17 cellular contexts compared by ENCODE assay signal in the genomic region with DNA sequence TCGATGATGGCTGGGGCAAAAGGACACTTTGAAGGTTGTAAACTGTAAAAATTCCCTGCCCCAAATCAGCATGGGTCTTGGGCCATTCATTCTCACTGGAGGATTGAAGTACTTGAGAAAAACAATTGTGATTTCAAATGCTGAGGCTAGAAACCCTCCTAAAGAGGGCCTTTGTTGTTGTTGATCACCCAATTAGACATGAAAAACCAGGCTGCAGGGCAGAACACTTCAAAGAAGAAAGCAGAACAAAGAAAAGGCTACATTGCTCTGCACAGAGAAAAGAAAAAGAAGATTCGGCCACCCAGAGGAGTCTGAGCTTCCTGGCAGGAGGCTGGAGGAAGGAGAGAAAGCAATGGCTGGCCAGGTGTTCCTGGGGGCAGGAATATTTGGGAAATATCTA.
DNase-seq lines count a peak whose midpoint lies in the region; ATAC-seq, FAIRE-seq and TF ChIP-seq lines count a peak whose summit lies in the region.
"Had no signal": no experiment of that assay in that cellular context is flagged by ENCODE, and none has a peak within 500 bp of the region (broad histone marks: within the 10 kb centered on the region; RNA-seq: fewer than 3 reads in every experiment).

No MANE protein-coding gene starts in this region.

- no peak overlapping the region for H3K56ac ChIP-seq in H1 (replicated peaks; ENCODE audit: insufficient read length, low read depth, low read length)

- DNase-seq in ELF-1 (ENCODE audit: low read depth, low spot score) (peak; percentile 88), H1 (ENCODE audit: low read depth in 1 of 2, low spot score in 2 of 2) (peak in 1 of 2 experiments; percentile 43), SJCRH30 (no peak), NCI-H345 treated with DMSO at 0.1 percent for 48 hours (lab: John Stamatoyannopoulos, UW; ENCODE audit: unreplicated experiment) (no peak), epidermal melanocyte (ENCODE audit: insufficient read length, low spot score) (no peak)
- DNase-seq: 8988T; AML-193; Caco-2; CD8-positive, alpha-beta memory T cell; DMS53; GM23248; HCEC 1CT; HFFc6 had no signal

- H3K79me2 ChIP-seq in H1 (ENCODE audit: control insufficient read depth in 1 of 2, insufficient read depth in 2 of 2, low read length in 2 of 2): no peaks in the 10 kb centered on the region

- H3K4me3 ChIP-seq in HUES48 (ENCODE audit: low read depth, low read length) (0 out of 2 replicates have a peak overlapping the region, but pooled peaks have one; percentile 7), H1 (ENCODE audit: extremely low read depth in 1 of 4, insufficient read depth in 2 of 4, low read depth in 3 of 4, low read length in 4 of 4) (peak overlapping the region in 1 of 4 experiments; percentile 35; a peak in 1 of 8 replicates), iPS-20b (ENCODE audit: low read length) (peak overlapping the region; percentile 24; the same call in 1 of the 2 replicates), SJCRH30 (no peak overlapping the region)
- H3K4me3 ChIP-seq: BLaER1, GM23248 had no signal

- ATAC-seq in HG03175 (IDR thresholded peaks at IDR 0.05; ENCODE audit: unreplicated experiment): no peak

- H2AK5ac ChIP-seq in H1 (ENCODE audit: low read depth, low read length): no peak overlapping the region

- H3K27me3 ChIP-seq in HUES48 (ENCODE audit: control insufficient read depth, insufficient read depth, low read length) (peaks cover 6% of the 10 kb centered on the region; the same call in 1 of the 2 replicates), H1 (replicated peaks in 1 of 4; ENCODE audit: control insufficient read depth in 3 of 4, extremely low read depth in 1 of 4, insufficient read depth in 3 of 4, low read length in 3 of 4) (peaks cover 0 to 7% (median 1%) of the 10 kb centered on the region in 4 experiments; a peak in 3 of 7 replicates), iPS-20b (ENCODE audit: insufficient read depth, low read length) (peaks cover 16% of the 10 kb centered on the region), SJCRH30 (no peaks in the 10 kb centered on the region)
- H3K27me3 ChIP-seq: BLaER1 had no signal

- no peak overlapping the region for H2BK20ac ChIP-seq in H1 (ENCODE audit: low read length)

- H3K9me3 ChIP-seq in HUES48 (ENCODE audit: control insufficient read depth, insufficient read depth, low read length) (peaks cover 17% of the 10 kb centered on the region), H1 (ENCODE audit: insufficient read depth in 2 of 2, low read depth in 1 of 2, low read length in 1 of 2) (no peaks in the 10 kb centered on the region), iPS-20b (ENCODE audit: insufficient read depth, low read depth, low read length) (peaks cover 18% of the 10 kb centered on the region; the same call in 1 of the 2 replicates), SJCRH30 (replicated peaks) (no peaks in the 10 kb centered on the region)

- H3K4me2 ChIP-seq in H1 (ENCODE audit: insufficient read depth in 1 of 2, low read depth in 2 of 2, low read length in 2 of 2): peak overlapping the region in 1 of 2 experiments; percentile 52; a peak in 2 of 4 replicates
- H3K4me2 ChIP-seq: BLaER1 had no signal

- no peak overlapping the region for H2BK5ac ChIP-seq in H1 (ENCODE audit: low read depth, low read length)

- CTCF ChIA-PET in H1 (lab: Charles Lee; ENCODE audit: partially characterized antibody): interaction anchor here (1.0 to 1.7 kb wide), 3 partner anchors 10 to 36 kb away, joined by 3 read pairs; no protein-coding TSS in a partner anchor

- 0 out of 4 replicates have a peak, but pooled peaks of 1 of the 2 experiments have one; percentile 10 for TF ChIP-seq RAD21 in H1 (IDR thresholded peaks at IDR 0.05 in 1 of 2, conservative IDR thresholded peaks at IDR 0.05 in 1 of 2; ENCODE audit: low read depth in 2 of 2, low read length in 2 of 2)

- H3K9ac ChIP-seq in HUES48 (ENCODE audit: low read depth, low read length): no peak overlapping the region
- H3K9ac ChIP-seq in H1 (replicated peaks in 1 of 4; ENCODE audit: extremely low read depth in 1 of 4, low read depth in 3 of 4, low read length in 3 of 4): no peak overlapping the region
- no peak overlapping the region for H3K9ac ChIP-seq in iPS-20b (ENCODE audit: low read depth, low read length)
- H3K9ac ChIP-seq: BLaER1, GM23248 had no signal

- no peak for TF ChIP-seq POLR2A in H1 (IDR thresholded peaks at IDR 0.05; ENCODE audit: control extremely low read depth in 1 of 2, low read depth in 2 of 2, low read length in 2 of 2)

- H3K27ac ChIP-seq in HUES48 (ENCODE audit: low read depth, low read length): peak overlapping the region; percentile 81
- H3K27ac ChIP-seq in H1 (ENCODE audit: low read depth, low read length): no peak overlapping the region
- no peak overlapping the region for H3K27ac ChIP-seq in iPS-20b (ENCODE audit: low read length)
- H3K27ac ChIP-seq in SJCRH30: no peak overlapping the region
- H3K27ac ChIP-seq: BLaER1, GM23248 had no signal

- H3K36me3 ChIP-seq in HUES48 (ENCODE audit: control insufficient read depth, insufficient read depth, low read length): no peaks in the 10 kb centered on the region
- no peaks in the 10 kb centered on the region for H3K36me3 ChIP-seq in H1 (ENCODE audit: control insufficient read depth in 2 of 4, insufficient read depth in 4 of 4, low read length in 3 of 4)
- H3K36me3 ChIP-seq in iPS-20b (ENCODE audit: insufficient read depth, low read depth, low read length): 0 out of 2 replicates have a peak, but pooled peaks cover 6% of the 10 kb centered on the region
- no peaks in the 10 kb centered on the region for H3K36me3 ChIP-seq in SJCRH30
- H3K36me3 ChIP-seq: BLaER1 had no signal

- no peak overlapping the region for H4K91ac ChIP-seq in H1 (replicated peaks; ENCODE audit: insufficient read length, low read length)

- no peak for TF ChIP-seq CTCF in H1 (IDR thresholded peaks at IDR 0.05; ENCODE audit: control extremely low read depth in 1 of 3, insufficient read depth in 1 of 3, low read depth in 1 of 3, low read length in 3 of 3)

- no peak overlapping the region for H2BK120ac ChIP-seq in H1 (replicated peaks; ENCODE audit: low read depth, low read length)

- peak; percentile 94 for FAIRE-seq in H1 (lab: Jason Lieb, UNC)

- no peak overlapping the region for H2BK12ac ChIP-seq in H1 (ENCODE audit: low read depth, low read length)

- WGBS in H1 (ENCODE audit: extremely low coverage in 1 of 2, insufficient coverage in 1 of 2, insufficient read length in 1 of 2, insufficient replicate concordance in 2 of 2, low coverage in 1 of 2, low lambda C conversion rate in 2 of 2, missing lambda C conversion rate in 1 of 2), 2 experiments: 27% methylated on average over 2 of the region's 2 CpGs; no CpG with 5 or more reads in 1 of the 2 experiments

- no peak overlapping the region for H3K18ac ChIP-seq in H1 (ENCODE audit: extremely low read depth, low read length)

- peaks cover 30% of the 10 kb centered on the region for H3K4me1 ChIP-seq in HUES48 (ENCODE audit: control insufficient read depth, insufficient read depth, low read length)
- H3K4me1 ChIP-seq in H1 (replicated peaks in 1 of 4; ENCODE audit: control insufficient read depth in 3 of 4, insufficient read depth in 4 of 4, low read length in 3 of 4): peaks cover 3 to 26% (median 16%) of the 10 kb centered on the region in 4 experiments; a peak in 6 of 7 replicates
- peaks cover 8% of the 10 kb centered on the region; the same call in 1 of the 2 replicates for H3K4me1 ChIP-seq in iPS-20b (ENCODE audit: insufficient read depth, low read length)
- H3K4me1 ChIP-seq in SJCRH30: no peaks in the 10 kb centered on the region
- H3K4me1 ChIP-seq: Caco-2 had no signal

- H2AFZ ChIP-seq in H1 (ENCODE audit: low read length): no peak overlapping the region
- H2AFZ ChIP-seq: GM23248 had no signal

- POLR2A ChIA-PET in H1 (lab: Charles Lee; ENCODE audit: partially characterized antibody): interaction anchor here (0.8 to 2.6 kb wide), 7 partner anchors 9 to 32 kb away, joined by 3 to 10 read pairs (median 3); no protein-coding TSS in a partner anchor

- H3K4ac ChIP-seq in H1 (replicated peaks; ENCODE audit: insufficient read length, low read depth, low read length): no peak overlapping the region

- H3K14ac ChIP-seq in H1 (ENCODE audit: insufficient read length): no peak overlapping the region

- no peak overlapping the region for H3K23ac ChIP-seq in H1 (ENCODE audit: insufficient read length)

- no peak overlapping the region for H2BK15ac ChIP-seq in H1 (ENCODE audit: low read length)

- no peaks in the 10 kb centered on the region for H3K79me1 ChIP-seq in H1 (ENCODE audit: low read depth, low read length)

- H4K8ac ChIP-seq in H1 (ENCODE audit: extremely low read depth, insufficient read depth, low read length): no peak overlapping the region

- H3K23me2 ChIP-seq in H1 (ENCODE audit: low read depth, low read length): no peaks in the 10 kb centered on the region

- H4K20me1 ChIP-seq in H1 (replicated peaks in 1 of 2; ENCODE audit: control insufficient read depth in 1 of 2, insufficient read depth in 2 of 2, low read length in 2 of 2): no peaks in the 10 kb centered on the region
- H4K20me1 ChIP-seq: BLaER1 had no signal

- TF ChIP-seq EP300 in H1 (IDR thresholded peaks at IDR 0.05; ENCODE audit: borderline replicate concordance in 1 of 2, low read depth in 2 of 2, low read length in 2 of 2): no peak

- no peak overlapping the region for H4K5ac ChIP-seq in H1 (ENCODE audit: insufficient read length, low read depth, low read length)

TF ChIP-seq in H1, 55 proteins besides CTCF, POLR2A, EP300 and RAD21 (continues in another document):
- TF ChIP-seq, protein P1, sequence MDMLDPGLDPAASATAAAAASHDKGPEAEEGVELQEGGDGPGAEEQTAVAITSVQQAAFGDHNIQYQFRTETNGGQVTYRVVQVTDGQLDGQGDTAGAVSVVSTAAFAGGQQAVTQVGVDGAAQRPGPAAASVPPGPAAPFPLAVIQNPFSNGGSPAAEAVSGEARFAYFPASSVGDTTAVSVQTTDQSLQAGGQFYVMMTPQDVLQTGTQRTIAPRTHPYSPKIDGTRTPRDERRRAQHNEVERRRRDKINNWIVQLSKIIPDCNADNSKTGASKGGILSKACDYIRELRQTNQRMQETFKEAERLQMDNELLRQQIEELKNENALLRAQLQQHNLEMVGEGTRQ (IDR thresholded peaks at IDR 0.05; ENCODE audit: low read length): no peak
- no peak for TF ChIP-seq SP2 (IDR thresholded peaks at IDR 0.05; ENCODE audit: low read length)
- peak in 1 of 2 experiments; percentile 61 for TF ChIP-seq BCL11A (IDR thresholded peaks at IDR 0.05; ENCODE audit: low read depth in 2 of 2, low read length in 2 of 2)
- 0 out of 4 replicates have a peak, but pooled peaks of 1 of the 2 experiments have one; percentile 44 for TF ChIP-seq HDAC2 (IDR thresholded peaks at IDR 0.05; ENCODE audit: borderline replicate concordance in 1 of 2, low read depth in 2 of 2, low read length in 2 of 2)
- no peak for TF ChIP-seq EZH2 (IDR thresholded peaks at IDR 0.05; ENCODE audit: low read depth, low read length, severe bottlenecking)
- peak; percentile 99 for TF ChIP-seq NANOG (IDR thresholded peaks at IDR 0.05; ENCODE audit: insufficient read depth, low read depth, low read length, poor library complexity, severe bottlenecking)
- TF ChIP-seq SIRT6 (IDR thresholded peaks at IDR 0.05; ENCODE audit: low read length): no peak
- TF ChIP-seq SIX5 (IDR thresholded peaks at IDR 0.05; ENCODE audit: low read depth, low read length): no peak; the same call in 1 of the 2 replicates
- no peak for TF ChIP-seq GABPA (IDR thresholded peaks at IDR 0.05; ENCODE audit: borderline replicate concordance, insufficient read depth, low read length)
